Comparison of ENCODE assay signal across 9 cellular contexts in genomic region chr12:2613674-2614073, GRCh38.
DNase-seq lines count a peak whose midpoint lies in the region; TF ChIP-seq lines count a peak whose summit lies in the region.
"Had no signal": no experiment of that assay in that cellular context is flagged by ENCODE, and none has a peak within 500 bp of the region (broad histone marks: within the 10 kb centered on the region; RNA-seq: fewer than 3 reads in every experiment).

No MANE protein-coding gene starts in this region.

- no peak overlapping the region for H3K4me3 ChIP-seq in fibroblast of mammary gland (ENCODE audit: control insufficient read depth, low read depth, low read length)
- H3K4me3 ChIP-seq in CD8-positive, alpha-beta memory T cell (ENCODE audit: low read length): no peak overlapping the region

- H3K9me3 ChIP-seq in CD8-positive, alpha-beta memory T cell (ENCODE audit: low read length): no peaks in the 10 kb centered on the region

- no peak for TF ChIP-seq CTCF in fibroblast of mammary gland (conservative IDR thresholded peaks at IDR 0.05; ENCODE audit: control insufficient read depth, insufficient read depth, low read depth, low read length)

- H3K4me1 ChIP-seq in CD8-positive, alpha-beta memory T cell (ENCODE audit: insufficient read depth, low read length): no peaks in the 10 kb centered on the region

- POLR2A ChIA-PET in CD8-positive, alpha-beta memory T cell (lab: Charles Lee): no interaction called here

- TF ChIP-seq POLR2A in erythroblast (IDR thresholded peaks at IDR 0.05; ENCODE audit: low read length): no peak

- H3K4me1 Mint-ChIP-seq in CD8-positive, alpha-beta memory T cell: no peaks in the 10 kb centered on the region

- no peak overlapping the region for H3K27ac Mint-ChIP-seq in CD8-positive, alpha-beta memory T cell

- no peaks in the 10 kb centered on the region for H3K36me3 Mint-ChIP-seq in CD8-positive, alpha-beta memory T cell

- no peak overlapping the region for H3K4me3 Mint-ChIP-seq in CD8-positive, alpha-beta memory T cell

- CTCF ChIA-PET in CD8-positive, alpha-beta memory T cell (lab: Charles Lee): no interaction called here

- peaks cover 15 to 51% of the 10 kb centered on the region in 2 donors for H3K27me3 Mint-ChIP-seq in CD8-positive, alpha-beta memory T cell

- no peak overlapping the region for H3K27ac ChIP-seq in CD8-positive, alpha-beta memory T cell (ENCODE audit: low read depth, low read length)
- H3K27ac ChIP-seq: 22Rv1 had no signal

- no peaks in the 10 kb centered on the region for H3K9me3 Mint-ChIP-seq in CD8-positive, alpha-beta memory T cell

- H3K36me3 ChIP-seq in CD8-positive, alpha-beta memory T cell (ENCODE audit: insufficient read depth, low read length): no peaks in the 10 kb centered on the region

- DNase-seq in DMS 273 (lab: John Stamatoyannopoulos, UW; ENCODE audit: unreplicated experiment) (peak; percentile 31), DMS 273 treated with DMSO at 0.1 percent for 48 hours (lab: John Stamatoyannopoulos, UW) (no peak), OCI-M1 (lab: John Stamatoyannopoulos, UW) (peak; percentile 4), fibroblast of mammary gland (ENCODE audit: low read depth) (peak; percentile 98), HuH-7.5 (ENCODE audit: low spot score) (no peak), erythroblast (lab: John Stamatoyannopoulos, UW) (no peak)
- peak; percentile 32 to 59 for DNase-seq in stimulated activated CD8-positive, alpha-beta memory T cell treated with anti-CD3 and anti-CD28 coated beads, Interleukin-15, amount 100 ng/mL, for 48 hours (ENCODE audit: low read depth in 2 of 2)
- DNase-seq in CD8-positive, alpha-beta memory T cell: no peak

- H3K27me3 ChIP-seq in CD8-positive, alpha-beta memory T cell (ENCODE audit: insufficient read depth, low read length, poor library complexity, severe bottlenecking): no peaks in the 10 kb centered on the region

Comparison
In these comparisons a context has a peak if more than half of its experiments do, and no peak if none do; other contexts are left out.
1. DNase-seq: peak in DMS 273 (single experiment), OCI-M1 (single experiment), fibroblast of mammary gland (single experiment) and stimulated activated CD8-positive, alpha-beta memory T cell treated with anti-CD3 and anti-CD28 coated beads, Interleukin-15, amount 100 ng/mL, for 48 hours (2 of 2); none in DMS 273 treated with DMSO at 0.1 percent for 48 hours (single experiment), HuH-7.5 (single experiment), erythroblast (0 of 2) and CD8-positive, alpha-beta memory T cell (0 of 5).